8 cellular contexts compared by ENCODE assay signal in genomic region chr19:3670258-3670795, GRCh38. TPM values are rescaled to one million over a fixed set of nuclear protein-coding genes. Genes with fewer than 3 reads are reported as not detected.
A peak's percentile ranks its signal among the peaks of the same experiment; 100 is the strongest.
DNase-seq lines count a peak whose midpoint lies in the region; ATAC-seq, FAIRE-seq and TF ChIP-seq lines count a peak whose summit lies in the region.

No MANE protein-coding gene starts in this region.

- intact Hi-C loops in mammary epithelial cell (cut with micrococcal nuclease): no loop called here

- no peak for TF ChIP-seq CTCF in mammary epithelial cell (conservative IDR thresholded peaks at IDR 0.05 in 1 of 2, IDR thresholded peaks at IDR 0.05 in 1 of 2; ENCODE audit: extremely low read depth in 1 of 2, insufficient read depth in 1 of 2, low read depth in 1 of 2, low read length in 2 of 2)

- whole genome bisulfite sequencing in mammary epithelial cell (ENCODE audit: low coverage, missing lambda C conversion rate): 11% methylated on average over 13 of the region's 17 CpGs

- dilution Hi-C loops in mammary epithelial cell (cut with HindIII; ENCODE audit: low sequenced_read_pairs): no loop called here

- H3K4me1 ChIP-seq in mammary epithelial cell (ENCODE audit: insufficient read depth, low read length) (peaks cover 25% of the 10 kb centered on the region), skeletal muscle tissue (ENCODE audit: control insufficient read depth in 3 of 3, insufficient read depth in 3 of 3, low read length in 3 of 3) (peaks cover 32 to 49% (median 44%) of the 10 kb centered on the region in 3 donors)

- no peaks in the 10 kb centered on the region for H3K79me2 ChIP-seq in mammary epithelial cell (ENCODE audit: insufficient read depth, low read length)

- no peak overlapping the region for H2AFZ ChIP-seq in mammary epithelial cell (ENCODE audit: low read depth, low read length)

- no peak for FAIRE-seq in H54 (lab: Jason Lieb, UNC)

- H3K27ac ChIP-seq in mammary epithelial cell (ENCODE audit: insufficient read depth, low read depth, low read length) (no peak overlapping the region), skeletal muscle tissue (ENCODE audit: low read depth, low read length) (peak overlapping the region; percentile 86)

- no peak for ATAC-seq in HG02981 (IDR thresholded peaks at IDR 0.05; ENCODE audit: unreplicated experiment)
- no peak for ATAC-seq in GM21619 (IDR thresholded peaks at IDR 0.05; ENCODE audit: unreplicated experiment)

- H3K27me3 ChIP-seq in mammary epithelial cell (ENCODE audit: insufficient read depth, low read length) (no peaks in the 10 kb centered on the region), skeletal muscle tissue (ENCODE audit: control insufficient read depth in 3 of 3, insufficient read depth in 3 of 3, low read length in 3 of 3) (no peaks in the 10 kb centered on the region)

- H3K4me2 ChIP-seq in mammary epithelial cell (ENCODE audit: insufficient read depth, low read depth, low read length): peak overlapping the region; percentile 58

- peaks cover 2% of the 10 kb centered on the region for H4K20me1 ChIP-seq in mammary epithelial cell (ENCODE audit: insufficient read depth, low read length)

- no peaks in the 10 kb centered on the region for H3K36me3 ChIP-seq in mammary epithelial cell (ENCODE audit: insufficient read depth, low read length)
- peaks cover 0 to 10% (median 5%) of the 10 kb centered on the region in 3 donors for H3K36me3 ChIP-seq in skeletal muscle tissue (ENCODE audit: control insufficient read depth in 3 of 3, insufficient read depth in 3 of 3, low read length in 3 of 3)

- DNase-seq in G401 (ENCODE audit: low spot score): peak; percentile 75
- no peak for DNase-seq in mammary epithelial cell
- peak; percentile 91 for DNase-seq in iris pigment epithelial cell (ENCODE audit: low read depth)
- DNase-seq in H54 (ENCODE audit: insufficient read length, low spot score): no peak
- no peak for DNase-seq in COLO668 (lab: John Stamatoyannopoulos, UW; ENCODE audit: unreplicated experiment)

- BruUV-seq in mammary epithelial cell (replicated peaks; lab: Mats Ljungman, UMichigan): no TSS peak

- no peaks in the 10 kb centered on the region for H3K9me3 ChIP-seq in mammary epithelial cell (replicated peaks; ENCODE audit: insufficient read depth, low read length)
- no peaks in the 10 kb centered on the region for H3K9me3 ChIP-seq in skeletal muscle tissue (ENCODE audit: control insufficient read depth in 3 of 3, low read length in 3 of 3)

- no peak overlapping the region for H3K9ac ChIP-seq in mammary epithelial cell (ENCODE audit: insufficient read depth, low read length)
- H3K9ac ChIP-seq in skeletal muscle tissue (ENCODE audit: low read depth in 1 of 3, low read length in 3 of 3): peak overlapping the region; percentile 77 to 81 (median 79)

- CTCF ChIA-PET in mammary epithelial cell (lab: Charles Lee; ENCODE audit: low non-redundant PET): no interaction called here

- H3K4me3 ChIP-seq in mammary epithelial cell (replicated peaks in 1 of 3; ENCODE audit: insufficient read depth in 1 of 3, low read depth in 2 of 3, low read length in 3 of 3) (no peak overlapping the region), skeletal muscle tissue (ENCODE audit: low read length in 3 of 3) (peak overlapping the region; percentile 14 to 60 (median 48))

- in situ Hi-C loops in G401 (cut with HindIII; ENCODE audit: low sequenced_read_pairs) (no loop called here), mammary epithelial cell (cut with MboI; ENCODE audit: low sequenced_read_pairs in 2 of 2) (no loop called here)

- no peak for TF ChIP-seq POLR2A in H54 (IDR thresholded peaks at IDR 0.05; ENCODE audit: low read depth, low read length)

RNA-seq across cellular contexts. Expression of gene PIP5K1C, which starts 29.9 kb away (rescaled TPM):
- 5.3 and 13.0 TPM in 2 replicates for total RNA-seq in G401 (2014; rRNA removed; shearing (Covaris generic))
- total RNA-seq in mammary epithelial cell (10 to 100 TPM; 22.5 to 26.7 TPM), skeletal muscle tissue (6.3 TPM)
- 8.9 TPM for polyA plus RNA-seq in mammary epithelial cell
- polyA minus RNA-seq in mammary epithelial cell: 34.6 TPM

RNA-seq across cellular contexts. Expression of gene TJP3, which starts 37.9 kb away (rescaled TPM):
- 12.4 and 15.1 TPM in 2 replicates for total RNA-seq in G401 (2014; rRNA removed; shearing (Covaris generic))
- total RNA-seq in mammary epithelial cell (under 1 TPM; 0.50 to 0.54 TPM), skeletal muscle tissue (not detected)
- 0.48 TPM for polyA plus RNA-seq in mammary epithelial cell
- 0.41 TPM for polyA minus RNA-seq in mammary epithelial cell

RNA-seq across cellular contexts. Expression of gene CACTIN, which starts 43.7 kb away (rescaled TPM):
- total RNA-seq in G401 (2014; rRNA removed; shearing (Covaris generic)): 43.3 and 47.8 TPM in 2 replicates
- total RNA-seq in mammary epithelial cell (10 to 100 TPM; 16.0 to 26.5 TPM), skeletal muscle tissue (12.5 TPM)
- polyA plus RNA-seq in mammary epithelial cell: 14.4 TPM
- polyA minus RNA-seq in mammary epithelial cell: 11.2 TPM

Comparison
In these comparisons a context has a peak if more than half of its experiments do, and no peak if none do; other contexts are left out.
1. DNase-seq: peak in G401 (single experiment) and iris pigment epithelial cell (single experiment); none in mammary epithelial cell (single experiment), H54 (single experiment) and COLO668 (single experiment).
2. H3K4me3 ChIP-seq: peak in skeletal muscle tissue (3 of 3); none in mammary epithelial cell (0 of 3).